ENCODE assay signal across 11 cellular contexts in genomic region chr4:26161030-26161824, GRCh38.
DNase-seq lines count a peak whose midpoint lies in the region; ATAC-seq, FAIRE-seq and TF ChIP-seq lines count a peak whose summit lies in the region.
"Had no signal": no experiment of that assay in that cellular context is flagged by ENCODE, and none has a peak within 500 bp of the region (broad histone marks: within the 10 kb centered on the region; RNA-seq: fewer than 3 reads in every experiment).

No MANE protein-coding gene starts in this region.

- no peak overlapping the region for H3K4me3 Mint-ChIP-seq in activated CD8-positive, alpha-beta memory T cell treated with anti-CD3 and anti-CD28 coated beads, Interleukin-2, amount 10 ng/mL, durations not matched to agents 7 days and 5 days
- H3K4me3 Mint-ChIP-seq in stimulated activated effector memory CD8-positive, alpha-beta T cell treated with anti-CD3 and anti-CD28 coated beads, Interleukin-12 subunit alpha, Interleukin-12 subunit beta, amount 100 ng/mL, for 72 hours, result no peak overlapping the region

- no peaks in the 10 kb centered on the region for H3K36me3 ChIP-seq in bronchial epithelial cell (ENCODE audit: control insufficient read depth, insufficient read depth, low read length)

- H3K27me3 ChIP-seq in bronchial epithelial cell (ENCODE audit: control insufficient read depth, insufficient read depth, low read length), result no peaks in the 10 kb centered on the region

- ATAC-seq in activated CD8-positive, alpha-beta memory T cell treated with anti-CD3 and anti-CD28 coated beads, Interleukin-2, amount 10 ng/mL, durations not matched to agents 7 days and 5 days, result peak; percentile 20
- peak; percentile 90 for ATAC-seq in stimulated activated effector memory CD8-positive, alpha-beta T cell treated with anti-CD3 and anti-CD28 coated beads, Interleukin-12 subunit alpha, Interleukin-12 subunit beta, amount 100 ng/mL, for 72 hours

- peaks cover 15% of the 10 kb centered on the region for H3K9me3 Mint-ChIP-seq in activated CD8-positive, alpha-beta memory T cell treated with anti-CD3 and anti-CD28 coated beads, Interleukin-2, amount 10 ng/mL, durations not matched to agents 7 days and 5 days (ENCODE audit: low read depth)
- no peaks in the 10 kb centered on the region for H3K9me3 Mint-ChIP-seq in stimulated activated effector memory CD8-positive, alpha-beta T cell treated with anti-CD3 and anti-CD28 coated beads, Interleukin-12 subunit alpha, Interleukin-12 subunit beta, amount 100 ng/mL, for 72 hours

- peak; percentile 29 for TF ChIP-seq CTCF in bronchial epithelial cell (IDR thresholded peaks at IDR 0.05; ENCODE audit: insufficient read depth, low read length, severe bottlenecking)

- no peak overlapping the region for H3K4me3 ChIP-seq in bronchial epithelial cell (ENCODE audit: low read depth, low read length)
- H3K4me3 ChIP-seq: lung had no signal

- FAIRE-seq in bronchial epithelial cell (lab: Jason Lieb, UNC), result no peak

- peaks cover 26% of the 10 kb centered on the region for H3K4me1 Mint-ChIP-seq in activated CD8-positive, alpha-beta memory T cell treated with anti-CD3 and anti-CD28 coated beads, Interleukin-2, amount 10 ng/mL, durations not matched to agents 7 days and 5 days
- peaks cover 34% of the 10 kb centered on the region for H3K4me1 Mint-ChIP-seq in stimulated activated effector memory CD8-positive, alpha-beta T cell treated with anti-CD3 and anti-CD28 coated beads, Interleukin-12 subunit alpha, Interleukin-12 subunit beta, amount 100 ng/mL, for 72 hours

- H3K27me3 Mint-ChIP-seq in activated CD8-positive, alpha-beta memory T cell treated with anti-CD3 and anti-CD28 coated beads, Interleukin-2, amount 10 ng/mL, durations not matched to agents 7 days and 5 days, result no peaks in the 10 kb centered on the region

- no peak for DNase-seq in activated CD8-positive, alpha-beta memory T cell treated with anti-CD3 and anti-CD28 coated beads, Interleukin-2, amount 10 ng/mL, durations not matched to agents 7 days and 5 days
- DNase-seq in activated CD8-positive, alpha-beta memory T cell treated with anti-CD3 and anti-CD28 coated beads for 24 hours, result no peak
- DNase-seq in Kasumi-1 (lab: John Stamatoyannopoulos, UW) (peak; percentile 22 to 60), bronchial epithelial cell (ENCODE audit: low read depth) (no peak), NCI-H2171 (lab: John Stamatoyannopoulos, UW) (no peak), SKM-1 (lab: John Stamatoyannopoulos, UW; ENCODE audit: unreplicated experiment) (no peak), epidermal melanocyte (ENCODE audit: insufficient read length, low spot score) (no peak)
- DNase-seq in stimulated activated effector memory CD8-positive, alpha-beta T cell treated with anti-CD3 and anti-CD28 coated beads, Interleukin-12 subunit alpha, Interleukin-12 subunit beta, amount 100 ng/mL, for 72 hours (ENCODE audit: low spot score in 2 of 2), result no peak
- DNase-seq: HCEC 1CT, NCI-H2029 had no signal

- CTCF ChIA-PET in activated CD8-positive, alpha-beta memory T cell treated with anti-CD3 and anti-CD28 coated beads, Interleukin-2, amount 10 ng/mL, durations not matched to agents 7 days and 5 days (lab: Charles Lee), result interaction anchor here (0.6 to 2.4 kb wide), 5 partner anchors 9 to 92 kb away, joined by 3 to 7 read pairs (median 3); no protein-coding TSS in a partner anchor

- no peak overlapping the region for H3K27ac Mint-ChIP-seq in activated CD8-positive, alpha-beta memory T cell treated with anti-CD3 and anti-CD28 coated beads, Interleukin-2, amount 10 ng/mL, durations not matched to agents 7 days and 5 days
- peak overlapping the region; percentile 14 for H3K27ac Mint-ChIP-seq in stimulated activated effector memory CD8-positive, alpha-beta T cell treated with anti-CD3 and anti-CD28 coated beads, Interleukin-12 subunit alpha, Interleukin-12 subunit beta, amount 100 ng/mL, for 72 hours

- peaks cover 27% of the 10 kb centered on the region for H3K36me3 Mint-ChIP-seq in activated CD8-positive, alpha-beta memory T cell treated with anti-CD3 and anti-CD28 coated beads, Interleukin-2, amount 10 ng/mL, durations not matched to agents 7 days and 5 days
- H3K36me3 Mint-ChIP-seq in stimulated activated effector memory CD8-positive, alpha-beta T cell treated with anti-CD3 and anti-CD28 coated beads, Interleukin-12 subunit alpha, Interleukin-12 subunit beta, amount 100 ng/mL, for 72 hours, result no peaks in the 10 kb centered on the region

Comparison
In these comparisons a context has a peak if more than half of its experiments do, and no peak if none do; other contexts are left out.
1. DNase-seq: peak in Kasumi-1 (2 of 2); none in activated CD8-positive, alpha-beta memory T cell treated with anti-CD3 and anti-CD28 coated beads, Interleukin-2, amount 10 ng/mL, durations not matched to agents 7 days and 5 days (single experiment), activated CD8-positive, alpha-beta memory T cell treated with anti-CD3 and anti-CD28 coated beads for 24 hours (single experiment), bronchial epithelial cell (single experiment), stimulated activated effector memory CD8-positive, alpha-beta T cell treated with anti-CD3 and anti-CD28 coated beads, Interleukin-12 subunit alpha, Interleukin-12 subunit beta, amount 100 ng/mL, for 72 hours (0 of 2), NCI-H2171 (single experiment), SKM-1 (single experiment) and epidermal melanocyte (single experiment).